ENCODE assay signal across 8 cellular contexts in the genomic region with DNA sequence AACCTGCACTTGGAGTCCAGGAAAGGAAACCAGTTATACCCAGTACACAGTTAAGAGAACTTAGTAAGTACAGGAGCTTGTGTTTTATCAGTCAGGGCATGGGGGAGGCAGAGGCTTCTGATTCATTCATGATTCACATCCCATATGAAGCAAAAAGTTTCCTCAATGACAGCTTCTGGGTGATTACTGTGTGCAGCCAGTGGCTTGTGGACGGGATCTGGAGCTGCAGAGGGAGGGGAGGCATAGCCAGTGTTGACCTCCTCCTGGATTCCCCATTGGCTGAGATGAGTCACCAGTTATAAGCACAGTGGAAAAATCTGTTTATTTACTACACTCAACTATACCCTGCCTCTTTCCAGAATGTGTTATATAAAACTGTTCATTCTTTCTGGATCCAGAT. TPM values are rescaled to one million over a fixed set of nuclear protein-coding genes. Genes with fewer than 3 reads are reported as not detected.
DNase-seq lines count a peak whose midpoint lies in the region; ATAC-seq, FAIRE-seq and TF ChIP-seq lines count a peak whose summit lies in the region.

No MANE protein-coding gene starts in this region.

- H3K4me1 Mint-ChIP-seq in mesothelial cell of epicardium = no peaks in the 10 kb centered on the region

- in situ Hi-C loops in Caki2 (cut with HindIII; ENCODE audit: low pct_unique_long_range_greater_than_20kb, low sequenced_read_pairs) (no loop called here), K562 (cut with MboI) (no loop called here)

- H3K27ac ChIP-seq in K562 (ENCODE audit: extremely low read depth, low read depth, low read length) = no peak overlapping the region

- no peak overlapping the region for H2AFZ ChIP-seq in K562 (ENCODE audit: low read depth, low read length)

- TF ChIP-seq EP300 in K562 (IDR thresholded peaks at IDR 0.05; ENCODE audit: low read length) = no peak

- H3K9me1 ChIP-seq in K562 (ENCODE audit: control insufficient read depth, insufficient read depth, low read length) = no peaks in the 10 kb centered on the region

- no TSS peak for BruUV-seq in K562 (replicated peaks; lab: Mats Ljungman, UMichigan)

- no peak overlapping the region for H3K4me2 ChIP-seq in K562 (ENCODE audit: insufficient read depth, low read length)

- ATAC-seq in K562 = no peak; the same call in 2 of the 3 replicates
- no peak for ATAC-seq in HG03439 (IDR thresholded peaks at IDR 0.05; ENCODE audit: unreplicated experiment)

- POLR2A ChIA-PET in K562 (lab: Yijun Ruan, JAX) = no interaction called here

- 0% methylated on average over 1 of the region's 1 CpG for WGBS in K562 (ENCODE audit: insufficient coverage, low coverage, missing lambda C conversion rate)

- H3K27ac Mint-ChIP-seq in mesothelial cell of epicardium = no peak overlapping the region

- H3K9me3 ChIP-seq in K562 (replicated peaks; ENCODE audit: control insufficient read depth, insufficient read depth, low read depth, low read length) = no peaks in the 10 kb centered on the region; the same call in 1 of the 2 replicates

- FAIRE-seq in K562 (lab: Jason Lieb, UNC) = no peak

- no peaks in the 10 kb centered on the region for H3K9me3 Mint-ChIP-seq in mesothelial cell of epicardium

- no peaks in the 10 kb centered on the region for H3K27me3 Mint-ChIP-seq in mesothelial cell of epicardium (ENCODE audit: low read depth)

- peaks cover 0 to 10% of the 10 kb centered on the region in 2 experiments; a peak in 2 of 5 replicates for H3K27me3 ChIP-seq in K562 (ENCODE audit: control insufficient read depth in 2 of 2, insufficient read depth in 2 of 2, low read length in 2 of 2)

- 0 out of 2 replicates have a peak, but pooled peaks cover 3% of the 10 kb centered on the region for H4K20me1 ChIP-seq in K562 (replicated peaks; ENCODE audit: control insufficient read depth, insufficient read depth, low read length)

- no peak overlapping the region for H3K9ac ChIP-seq in K562 (ENCODE audit: insufficient read depth in 1 of 2, low read depth in 2 of 2, low read length in 2 of 2)

- CTCF ChIA-PET in K562 (lab: Yijun Ruan, JAX; ENCODE audit: low intra/inter-chr PET ratio) = no interaction called here

- TF ChIP-seq CTCF in NB4 (IDR thresholded peaks at IDR 0.05; ENCODE audit: low read depth, low read length) (no peak), K562 (IDR thresholded peaks at IDR 0.05 in 2 of 3, conservative IDR thresholded peaks at IDR 0.05 in 1 of 3; ENCODE audit: insufficient read depth in 2 of 3, low read depth in 1 of 3, low read length in 3 of 3) (no peak), mesothelial cell of epicardium (IDR thresholded peaks at IDR 0.05; ENCODE audit: unreplicated experiment) (no peak)

- no peaks in the 10 kb centered on the region for H3K36me3 ChIP-seq in K562 (ENCODE audit: control insufficient read depth, insufficient read depth, low read length)

- H3K4me3 ChIP-seq in NB4 (ENCODE audit: low read depth, low read length) (no peak overlapping the region), K562 (no peak overlapping the region)

- no peaks in the 10 kb centered on the region; a peak in 1 of 5 replicates for H3K4me1 ChIP-seq in K562 (replicated peaks in 1 of 2; ENCODE audit: control insufficient read depth in 2 of 2, insufficient read depth in 2 of 2, low read length in 2 of 2)

- H3K79me2 ChIP-seq in K562 (ENCODE audit: control insufficient read depth, insufficient read depth, low read length) = no peaks in the 10 kb centered on the region

- TF ChIP-seq POLR2A in NB4 (IDR thresholded peaks at IDR 0.05; ENCODE audit: extremely low read depth, insufficient read length) = no peak
- TF ChIP-seq POLR2A in K562 (conservative IDR thresholded peaks at IDR 0.05) = no peak

- intact Hi-C loops in K562 (cut with micrococcal nuclease) = no loop called here

- no peaks in the 10 kb centered on the region for H3K36me3 Mint-ChIP-seq in mesothelial cell of epicardium

- no peak overlapping the region for H3K4me3 Mint-ChIP-seq in mesothelial cell of epicardium

- no peak for TF ChIP-seq RAD21 in K562 (CRISPR knock-in tag; conservative IDR thresholded peaks at IDR 0.05 in 1 of 2, IDR thresholded peaks at IDR 0.05 in 1 of 2)

- peak; percentile 92 for DNase-seq in Caki2 (ENCODE audit: low read depth)
- peak; percentile 94 for DNase-seq in NB4 (ENCODE audit: low read depth)
- peak; percentile 9 to 19 (median 11) for DNase-seq in K562 (ENCODE audit: extremely low read depth in 1 of 4, low spot score in 3 of 4)
- peak; percentile 100 for DNase-seq in renal cortical epithelial cell (ENCODE audit: low read depth)
- DNase-seq in NCI-H1105 (lab: John Stamatoyannopoulos, UW) = no peak
- DNase-seq in NCI-H446 (lab: John Stamatoyannopoulos, UW) = no peak
- DNase-seq in mesothelial cell of epicardium (ENCODE audit: low spot score in 2 of 2, unreplicated experiment in 2 of 2) = no peak

TF ChIP-seq in K562, 482 proteins besides CTCF, POLR2A, EP300 and RAD21:
- peak; percentile 99 for TF ChIP-seq FOSL1 (tag; conservative IDR thresholded peaks at IDR 0.05)
- 0 out of 2 replicates have a peak, but pooled peaks have one; percentile 39 for TF ChIP-seq JUND (IDR thresholded peaks at IDR 0.05; ENCODE audit: borderline replicate concordance, low read depth, low read length)
- no peak for TF ChIP-seq JUND (tag; IDR thresholded peaks at IDR 0.05; ENCODE audit: borderline replicate concordance, low read depth, low read length)
- TF ChIP-seq SMARCA4 (IDR thresholded peaks at IDR 0.05) = 0 out of 2 replicates have a peak, but pooled peaks have one; percentile 28
- no peak for TF ChIP-seq IRF1 (CRISPR knock-in tag; IDR thresholded peaks at IDR 0.05; ENCODE audit: borderline replicate concordance)
- TF ChIP-seq, protein P1, sequence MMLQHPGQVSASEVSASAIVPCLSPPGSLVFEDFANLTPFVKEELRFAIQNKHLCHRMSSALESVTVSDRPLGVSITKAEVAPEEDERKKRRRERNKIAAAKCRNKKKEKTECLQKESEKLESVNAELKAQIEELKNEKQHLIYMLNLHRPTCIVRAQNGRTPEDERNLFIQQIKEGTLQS (IDR thresholded peaks at IDR 0.05) = peak; percentile 44; the same call in 1 of the 2 replicates
- TF ChIP-seq, protein P1 (CRISPR knock-in tag; conservative IDR thresholded peaks at IDR 0.05) = no peak
- no peak for TF ChIP-seq DMBX1 (CRISPR knock-in tag; IDR thresholded peaks at IDR 0.05; ENCODE audit: borderline replicate concordance)
- TF ChIP-seq, protein P2, sequence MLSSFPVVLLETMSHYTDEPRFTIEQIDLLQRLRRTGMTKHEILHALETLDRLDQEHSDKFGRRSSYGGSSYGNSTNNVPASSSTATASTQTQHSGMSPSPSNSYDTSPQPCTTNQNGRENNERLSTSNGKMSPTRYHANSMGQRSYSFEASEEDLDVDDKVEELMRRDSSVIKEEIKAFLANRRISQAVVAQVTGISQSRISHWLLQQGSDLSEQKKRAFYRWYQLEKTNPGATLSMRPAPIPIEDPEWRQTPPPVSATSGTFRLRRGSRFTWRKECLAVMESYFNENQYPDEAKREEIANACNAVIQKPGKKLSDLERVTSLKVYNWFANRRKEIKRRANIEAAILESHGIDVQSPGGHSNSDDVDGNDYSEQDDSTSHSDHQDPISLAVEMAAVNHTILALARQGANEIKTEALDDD (IDR thresholded peaks at IDR 0.05) = peak; percentile 70; the same call in 1 of the 2 replicates
- no peak for TF ChIP-seq KAT2B (IDR thresholded peaks at IDR 0.05; ENCODE audit: low read depth, low read length)
TF ChIP-seq in K562: peak in this region for 5.

RNA-seq across cellular contexts. Expression of gene IL31RA, which starts 17.7 kb away (rescaled TPM):
- 0.03 TPM in 1 of 2 replicates, not detected in the other for total RNA-seq in Caki2 (2014; rRNA removed; shearing (Covaris generic); ENCODE audit: low replicate concordance)
- total RNA-seq in K562 (2011; cell fraction: chromatin; rRNA removed; ENCODE audit: low replicate concordance) = not detected in 2 replicates
- not detected in 2 replicates for total RNA-seq in K562 (2011; cell fraction: nucleolus; rRNA removed)
- not detected in 2 replicates for total RNA-seq in K562 (2011; cell fraction: nucleoplasm; rRNA removed)
- total RNA-seq in K562 (2014; rRNA removed) (not detected in 2 replicates), K562 (2014; rRNA removed; fragmentation: Illumina TruSeq; extraction: Trizol) (not detected in 2 replicates), K562 (2015; rRNA removed; fragmentation: Illumina TruSeq; extraction: Trizol) (not detected in 2 replicates), K562 (2021) (not detected in 2 replicates), renal cortical epithelial cell (1.0 and 1.2 TPM in 2 replicates), mesothelial cell of epicardium (not detected in 3 replicates)
- polyA plus RNA-seq in K562 (2011; rRNA removed) (not detected in 2 replicates), K562 (2014; fragmentation: Illumina TruSeq; extraction: Trizol) (not detected in 2 replicates), K562 (2014; fragmentation: Nextera tagmentation; extraction: Ambion mirVana) (not detected), K562 (2014; rRNA removed) (not detected in 2 replicates)
- polyA plus RNA-seq in K562 (2011; cell fraction: cytosol; rRNA removed) = not detected in 2 replicates
- polyA plus RNA-seq in K562 (2011; cell fraction: nucleus; rRNA removed) = not detected in 2 replicates
- 0.06 TPM in 1 of 2 replicates, not detected in the other for polyA plus RNA-seq in K562 (2012)
- polyA minus RNA-seq in K562 (2011; rRNA and poly(A)+ RNA removed) = not detected in 2 replicates
- polyA minus RNA-seq in K562 (2011; cell fraction: cytosol; rRNA and poly(A)+ RNA removed) = not detected in 2 replicates
- polyA minus RNA-seq in K562 (2011; cell fraction: nucleus; rRNA and poly(A)+ RNA removed) = not detected in 2 replicates

Comparison
In these comparisons a context has a peak if more than half of its experiments do, and no peak if none do; other contexts are left out.
1. DNase-seq: peak in Caki2 (single experiment), NB4 (single experiment), K562 (4 of 4) and renal cortical epithelial cell (single experiment); none in NCI-H1105 (single experiment), NCI-H446 (0 of 2) and mesothelial cell of epicardium (0 of 2).